Comparison of ENCODE assay signal across 35 cellular contexts in genomic region chr5:38228914-38229313, GRCh38. TPM values are rescaled to one million over a fixed set of nuclear protein-coding genes. Genes with fewer than 3 reads are reported as not detected.
"Had no signal": no experiment of that assay in that cellular context is flagged by ENCODE, and none has a peak within 500 bp of the region (broad histone marks: within the 10 kb centered on the region; RNA-seq: fewer than 3 reads in every experiment).

No MANE protein-coding gene starts in this region.

- H3K36me3 Mint-ChIP-seq: activated CD4-positive, alpha-beta memory T cell treated with anti-CD3 and anti-CD28 coated beads for 36 hours; activated CD8-positive, alpha-beta memory T cell treated with anti-CD3 and anti-CD28 coated beads, Interleukin-2, amount 10 ng/mL, durations not matched to agents 7 days and 5 days; activated naive CD4-positive, alpha-beta T cell treated with anti-CD3 and anti-CD28 coated beads, Interleukin-2, amount 50 U/mL, for 24 hours; activated naive CD8-positive, alpha-beta T cell treated with anti-CD3 and anti-CD28 coated beads for 36 hours; brain had no signal

- H3K27ac ChIP-seq: ascending aorta, breast epithelium, cardiac muscle cell, colonic mucosa, epithelial cell of prostate, esophagus squamous epithelium had no signal

- H3K4me1 Mint-ChIP-seq: activated CD4-positive, alpha-beta T cell treated with anti-CD3 and anti-CD28 coated beads for 36 hours; activated CD4-positive, alpha-beta T cell treated with anti-CD3 and anti-CD28 coated beads, Interleukin-2, amount 10 ng/mL, durations not matched to agents 24 days and 14 days; activated CD8-positive, alpha-beta memory T cell treated with anti-CD3 and anti-CD28 coated beads, Interleukin-2, amount 10 ng/mL, durations not matched to agents 7 days and 5 days; activated naive CD4-positive, alpha-beta T cell treated with anti-CD3 and anti-CD28 coated beads, Interleukin-2, amount 50 U/mL, for 24 hours; activated naive CD8-positive, alpha-beta T cell treated with anti-CD3 and anti-CD28 coated beads for 36 hours; activated naive CD8-positive, alpha-beta T cell treated with anti-CD3 and anti-CD28 coated beads, Interleukin-2, amount 50 U/mL, for 24 hours; brain; T-helper 17 cell had no signal

- H3K4me1 ChIP-seq: ascending aorta, breast epithelium, colonic mucosa, esophagus squamous epithelium had no signal

- H3K9me3 Mint-ChIP-seq: activated CD4-positive, alpha-beta T cell treated with anti-CD3 and anti-CD28 coated beads, Interleukin-2, amount 10 ng/mL, durations not matched to agents 24 days and 14 days; activated naive CD4-positive, alpha-beta T cell treated with anti-CD3 and anti-CD28 coated beads, Interleukin-2, amount 50 U/mL, for 24 hours; activated T-helper 1 cell treated with anti-CD3 and anti-CD28 coated beads, Interleukin-12 subunit alpha, Interleukin-12 subunit beta, Interleukin-2, Interleukin-4 antibody, amounts not matched to agents 30 ng/mL and 10 ng/mL and 1 ng/mL, durations not matched to agents 14 hours and 24 hours and 36 hours; activated T-helper 2 cell treated with anti-CD3 and anti-CD28 coated beads, Interferon-gamma antibody, Interleukin-2, Interleukin-4, amounts not matched to agents 10 μg/mL and 5 μg/mL and 100 μg/mL, durations not matched to agents 14 hours and 24 hours and 36 hours had no signal

- H3K27me3 ChIP-seq: ascending aorta, breast epithelium, cardiac muscle cell, colonic mucosa, esophagus squamous epithelium had no signal

- FAIRE-seq: endometrium, endothelial cell of umbilical vein had no signal

- H3K27me3 Mint-ChIP-seq: activated CD4-positive, alpha-beta T cell treated with anti-CD3 and anti-CD28 coated beads, Interleukin-2, amount 10 ng/mL, durations not matched to agents 24 days and 14 days; activated CD8-positive, alpha-beta memory T cell treated with anti-CD3 and anti-CD28 coated beads, Interleukin-2, amount 10 ng/mL, durations not matched to agents 7 days and 5 days; activated naive CD8-positive, alpha-beta T cell treated with anti-CD3 and anti-CD28 coated beads for 36 hours; activated naive CD8-positive, alpha-beta T cell treated with anti-CD3 and anti-CD28 coated beads, Interleukin-2, amount 50 U/mL, for 24 hours; brain had no signal

- DNase-seq: activated CD4-positive, alpha-beta memory T cell treated with anti-CD3 and anti-CD28 coated beads for 36 hours; activated CD4-positive, alpha-beta T cell treated with anti-CD3 and anti-CD28 coated beads for 36 hours; activated CD4-positive, alpha-beta T cell treated with anti-CD3 and anti-CD28 coated beads, Interleukin-2, amount 10 ng/mL, durations not matched to agents 24 days and 14 days; activated CD4-positive, CD25-positive, alpha-beta regulatory T cell; activated CD4-positive, CD25-positive, alpha-beta regulatory T cell treated with anti-CD3 and anti-CD28 coated beads, Interleukin-2, amount 50 U/mL, for 72 hours; activated CD8-positive, alpha-beta memory T cell treated with anti-CD3 and anti-CD28 coated beads, Interleukin-2, amount 10 ng/mL, durations not matched to agents 7 days and 5 days; activated CD8-positive, alpha-beta memory T cell treated with anti-CD3 and anti-CD28 coated beads, Interleukin-2, amount 50 U/mL, for 4 hours; activated CD8-positive, alpha-beta T cell treated with anti-CD3 and anti-CD28 coated beads, Interleukin-2, amount 10 ng/mL, durations not matched to agents 7 days and 5 days; activated effector memory CD4-positive, alpha-beta T cell treated with anti-CD3 and anti-CD28 coated beads, Interleukin-2, amount 50 U/mL, for 16 hours; activated naive CD4-positive, alpha-beta T cell treated with anti-CD3 and anti-CD28 coated beads for 36 hours; activated naive CD8-positive, alpha-beta T cell treated with anti-CD3 and anti-CD28 coated beads for 36 hours; activated naive CD8-positive, alpha-beta T cell treated with anti-CD3 and anti-CD28 coated beads, Interleukin-2, amount 50 U/mL, for 24 hours; activated T-cell treated with anti-CD3 and anti-CD28 coated beads, Interleukin-2, amount 50 U/mL, for 1 hour; activated T-cell treated with anti-CD3 and anti-CD28 coated beads, Interleukin-2, amount 50 U/mL, for 48 hours; central memory CD4-positive, alpha-beta T cell; cerebellar nuclear complex; colonic mucosa; effector CD8-positive, alpha-beta T cell; esophagus squamous epithelium; foreskin melanocyte; head of caudate nucleus; T-helper 17 cell; T1000 had no signal

- H3K36me3 ChIP-seq: ascending aorta, breast epithelium, cardiac muscle cell, colonic mucosa, esophagus squamous epithelium had no signal

- H3K4me3 ChIP-seq: ascending aorta, breast epithelium, cardiac muscle cell, colonic mucosa, esophagus squamous epithelium had no signal

- H3K9me3 ChIP-seq: ascending aorta, breast epithelium, colonic mucosa, esophagus squamous epithelium had no signal

- H3K4me3 Mint-ChIP-seq: activated CD4-positive, alpha-beta memory T cell treated with anti-CD3 and anti-CD28 coated beads for 36 hours; activated CD4-positive, alpha-beta T cell treated with anti-CD3 and anti-CD28 coated beads for 36 hours; activated CD4-positive, alpha-beta T cell treated with anti-CD3 and anti-CD28 coated beads, Interleukin-2, amount 10 ng/mL, durations not matched to agents 24 days and 14 days; activated CD8-positive, alpha-beta memory T cell treated with anti-CD3 and anti-CD28 coated beads, Interleukin-2, amount 10 ng/mL, durations not matched to agents 7 days and 5 days; activated CD8-positive, alpha-beta T cell treated with anti-CD3 and anti-CD28 coated beads, Interleukin-2, amount 10 ng/mL, durations not matched to agents 7 days and 5 days; activated naive CD4-positive, alpha-beta T cell treated with anti-CD3 and anti-CD28 coated beads for 36 hours; activated naive CD4-positive, alpha-beta T cell treated with anti-CD3 and anti-CD28 coated beads, Interleukin-2, amount 50 U/mL, for 24 hours; activated naive CD8-positive, alpha-beta T cell treated with anti-CD3 and anti-CD28 coated beads for 36 hours; activated naive CD8-positive, alpha-beta T cell treated with anti-CD3 and anti-CD28 coated beads, Interleukin-2, amount 50 U/mL, for 24 hours; activated T-helper 1 cell treated with anti-CD3 and anti-CD28 coated beads, Interleukin-12 subunit alpha, Interleukin-12 subunit beta, Interleukin-2, Interleukin-4 antibody, amounts not matched to agents 30 ng/mL and 10 ng/mL and 1 ng/mL, durations not matched to agents 14 hours and 24 hours and 36 hours; brain; T-helper 17 cell; T-helper 2 cell treated with Interferon-gamma antibody and Interleukin-4, amounts not matched to agents 5 μg/mL and 100 μg/mL, for 36 hours had no signal

- H3K27ac Mint-ChIP-seq: activated CD4-positive, alpha-beta memory T cell treated with anti-CD3 and anti-CD28 coated beads for 36 hours; activated CD4-positive, alpha-beta T cell treated with anti-CD3 and anti-CD28 coated beads for 36 hours; activated CD4-positive, alpha-beta T cell treated with anti-CD3 and anti-CD28 coated beads, Interleukin-2, amount 10 ng/mL, durations not matched to agents 24 days and 14 days; activated CD8-positive, alpha-beta memory T cell treated with anti-CD3 and anti-CD28 coated beads, Interleukin-2, amount 10 ng/mL, durations not matched to agents 7 days and 5 days; activated CD8-positive, alpha-beta T cell treated with anti-CD3 and anti-CD28 coated beads, Interleukin-2, amount 10 ng/mL, durations not matched to agents 7 days and 5 days; activated naive CD4-positive, alpha-beta T cell treated with anti-CD3 and anti-CD28 coated beads for 36 hours; activated naive CD4-positive, alpha-beta T cell treated with anti-CD3 and anti-CD28 coated beads, Interleukin-2, amount 50 U/mL, for 24 hours; activated naive CD8-positive, alpha-beta T cell treated with anti-CD3 and anti-CD28 coated beads for 36 hours; activated naive CD8-positive, alpha-beta T cell treated with anti-CD3 and anti-CD28 coated beads, Interleukin-2, amount 50 U/mL, for 24 hours; activated T-helper 1 cell treated with anti-CD3 and anti-CD28 coated beads, Interleukin-12 subunit alpha, Interleukin-12 subunit beta, Interleukin-2, Interleukin-4 antibody, amounts not matched to agents 30 ng/mL and 10 ng/mL and 1 ng/mL, durations not matched to agents 14 hours and 24 hours and 36 hours; activated T-helper 2 cell treated with anti-CD3 and anti-CD28 coated beads, Interferon-gamma antibody, Interleukin-2, Interleukin-4, amounts not matched to agents 10 μg/mL and 5 μg/mL and 100 μg/mL, durations not matched to agents 14 hours and 24 hours and 36 hours; brain; T-helper 17 cell; T-helper 2 cell treated with Interferon-gamma antibody and Interleukin-4, amounts not matched to agents 5 μg/mL and 100 μg/mL, for 36 hours had no signal

RNA-seq across cellular contexts. Expression of gene EGFLAM, which starts 29.4 kb away (rescaled TPM):
- total RNA-seq: activated CD4-positive, alpha-beta memory T cell treated with anti-CD3 and anti-CD28 coated beads for 36 hours; activated CD4-positive, alpha-beta T cell treated with anti-CD3 and anti-CD28 coated beads for 36 hours; activated CD4-positive, alpha-beta T cell treated with anti-CD3 and anti-CD28 coated beads, Interleukin-2, amount 10 ng/mL, durations not matched to agents 24 days and 14 days; activated CD8-positive, alpha-beta memory T cell treated with anti-CD3 and anti-CD28 coated beads for 36 hours; activated CD8-positive, alpha-beta memory T cell treated with anti-CD3 and anti-CD28 coated beads, Interleukin-2, amount 10 ng/mL, durations not matched to agents 7 days and 5 days; activated CD8-positive, alpha-beta T cell treated with anti-CD3 and anti-CD28 coated beads, Interleukin-2, amount 10 ng/mL, durations not matched to agents 7 days and 5 days; activated naive CD4-positive, alpha-beta T cell treated with anti-CD3 and anti-CD28 coated beads for 36 hours; activated naive CD8-positive, alpha-beta T cell treated with anti-CD3 and anti-CD28 coated beads for 36 hours; activated T-helper 1 cell treated with anti-CD3 and anti-CD28 coated beads, Interleukin-12 subunit alpha, Interleukin-12 subunit beta, Interleukin-2, Interleukin-4 antibody, amounts not matched to agents 30 ng/mL and 10 ng/mL and 1 ng/mL, durations not matched to agents 14 hours and 24 hours and 36 hours; activated T-helper 2 cell treated with anti-CD3 and anti-CD28 coated beads, Interferon-gamma antibody, Interleukin-2, Interleukin-4, amounts not matched to agents 10 μg/mL and 5 μg/mL and 100 μg/mL, durations not matched to agents 14 hours and 24 hours and 36 hours; T-helper 17 cell had no signal
